Comparison of ENCODE assay signal across 9 cellular contexts in genomic region chr11:36034572-36035331, GRCh38.
DNase-seq lines count a peak whose midpoint lies in the region; ATAC-seq, FAIRE-seq and TF ChIP-seq lines count a peak whose summit lies in the region.
"Had no signal": no experiment of that assay in that cellular context is flagged by ENCODE, and none has a peak within 500 bp of the region (broad histone marks: within the 10 kb centered on the region; RNA-seq: fewer than 3 reads in every experiment).

No MANE protein-coding gene starts in this region.

- no peaks in the 10 kb centered on the region for H3K27me3 ChIP-seq in hepatocyte

- no peaks in the 10 kb centered on the region for H3K9me3 ChIP-seq in hepatocyte (ENCODE audit: low read depth)

- 57% methylated on average over 10 of the region's 10 CpGs for WGBS in hepatocyte (ENCODE audit: low lambda C conversion rate, missing lambda C conversion rate)

- peak; percentile 71 for DNase-seq in AG09309 (ENCODE audit: low read depth)
- peak; percentile 94 for DNase-seq in HTR-8/SVneo (ENCODE audit: insufficient read length, low spot score)
- peak; percentile 77 for DNase-seq in astrocyte of the spinal cord (ENCODE audit: low read depth, low spot score)
- DNase-seq in hepatocyte (ENCODE audit: low spot score), result peak; percentile 60
- no peak for DNase-seq in NCI-H146 treated with DMSO at 0.1 percent for 48 hours (lab: John Stamatoyannopoulos, UW; ENCODE audit: unreplicated experiment)
- no peak for DNase-seq in NCI-H1930 (lab: John Stamatoyannopoulos, UW)
- no peak for DNase-seq in activated CD4-positive, alpha-beta T cell treated with anti-CD3 and anti-CD28 coated beads, Interleukin-2, amount 50 U/mL, for 4 hours
- DNase-seq: CD4-positive, alpha-beta memory T cell had no signal

- H4K20me1 ChIP-seq in hepatocyte (ENCODE audit: insufficient read depth, poor library complexity, severe bottlenecking), result no peaks in the 10 kb centered on the region

- no peaks in the 10 kb centered on the region for H3K36me3 ChIP-seq in hepatocyte (replicated peaks; ENCODE audit: insufficient read depth, low read depth)

- no peaks in the 10 kb centered on the region for H3K9me2 ChIP-seq in hepatocyte (replicated peaks; ENCODE audit: insufficient read depth)

- H3K27ac ChIP-seq in hepatocyte, result peak overlapping the region; percentile 95

- TF ChIP-seq CTCF in AG09309 (IDR thresholded peaks at IDR 0.05; ENCODE audit: control insufficient read depth, insufficient read depth, low read depth, low read length, missing control alignments), result no peak
- TF ChIP-seq CTCF in astrocyte of the spinal cord (IDR thresholded peaks at IDR 0.05; ENCODE audit: low read depth, low read length), result peak; percentile 1
- no peak for TF ChIP-seq CTCF in hepatocyte (IDR thresholded peaks at IDR 0.05; ENCODE audit: poor library complexity)

- H3K79me2 ChIP-seq in hepatocyte, result no peaks in the 10 kb centered on the region

- H3K4me1 ChIP-seq in hepatocyte (ENCODE audit: insufficient read depth), result peaks cover 27% of the 10 kb centered on the region

- peak overlapping the region; percentile 46 for H3K4me2 ChIP-seq in hepatocyte

- peak; percentile 86 for FAIRE-seq in HTR-8/SVneo (lab: Jason Lieb, UNC)

- in situ Hi-C loops in astrocyte of the spinal cord (cut with HindIII; ENCODE audit: low sequenced_read_pairs), result no loop called here

- no peak overlapping the region for H3K4me3 ChIP-seq in AG09309 (ENCODE audit: control insufficient read depth, low read depth, low read length)
- no peak overlapping the region for H3K4me3 ChIP-seq in astrocyte of the spinal cord (ENCODE audit: low read depth, low read length)
- no peak overlapping the region for H3K4me3 ChIP-seq in hepatocyte

- ATAC-seq in esophagus mucosa, result no peak

- H2AFZ ChIP-seq in hepatocyte, result no peak overlapping the region

Comparison
In these comparisons a context has a peak if more than half of its experiments do, and no peak if none do; other contexts are left out.
1. DNase-seq: peak in AG09309 (single experiment), HTR-8/SVneo (single experiment), astrocyte of the spinal cord (single experiment) and hepatocyte (single experiment); none in NCI-H146 treated with DMSO at 0.1 percent for 48 hours (single experiment), NCI-H1930 (0 of 2) and activated CD4-positive, alpha-beta T cell treated with anti-CD3 and anti-CD28 coated beads, Interleukin-2, amount 50 U/mL, for 4 hours (0 of 2).